In genomic region chr13:112606125-112607001, GRCh38 we compare ENCODE assay signal across 1 cellular context.
TF ChIP-seq lines count a peak whose summit lies in the region.

No MANE protein-coding gene starts in this region.

TF ChIP-seq in HepG2, 621 proteins besides CTCF, POLR2A, EP300 and RAD21 (continued from another document and continues in another):
- TF ChIP-seq NFAT5 (CRISPR knock-in tag; IDR thresholded peaks at IDR 0.05): no peak
- TF ChIP-seq ZSCAN22 (CRISPR knock-in tag; IDR thresholded peaks at IDR 0.05): no peak
- TF ChIP-seq ZNF446 (CRISPR knock-in tag; IDR thresholded peaks at IDR 0.05): no peak
- no peak for TF ChIP-seq THRA (CRISPR knock-in tag; IDR thresholded peaks at IDR 0.05; ENCODE audit: borderline replicate concordance)
- no peak for TF ChIP-seq E2F2 (CRISPR knock-in tag; IDR thresholded peaks at IDR 0.05; ENCODE audit: borderline replicate concordance)
- no peak for TF ChIP-seq AFF4 (CRISPR knock-in tag; IDR thresholded peaks at IDR 0.05)
- TF ChIP-seq ZNF710 (CRISPR knock-in tag; IDR thresholded peaks at IDR 0.05; ENCODE audit: borderline replicate concordance): no peak
- peak; percentile 57 for TF ChIP-seq ZFP36 (IDR thresholded peaks at IDR 0.05; ENCODE audit: borderline replicate concordance, low read depth, low read length, partially characterized antibody)
- TF ChIP-seq POGZ (CRISPR knock-in tag; IDR thresholded peaks at IDR 0.05): 0 out of 2 replicates have a peak, but pooled peaks have one; percentile 33
- TF ChIP-seq ZNF275 (CRISPR knock-in tag; IDR thresholded peaks at IDR 0.05; ENCODE audit: borderline replicate concordance): no peak
- TF ChIP-seq IRF9 (CRISPR knock-in tag; IDR thresholded peaks at IDR 0.05; ENCODE audit: borderline replicate concordance): no peak
- TF ChIP-seq KAT8 (CRISPR knock-in tag; IDR thresholded peaks at IDR 0.05): 0 out of 2 replicates have a peak, but pooled peaks have one; percentile 42
- peak; percentile 42; the same call in 1 of the 2 replicates for TF ChIP-seq SPEN (CRISPR knock-in tag; IDR thresholded peaks at IDR 0.05; ENCODE audit: low read depth)
- TF ChIP-seq NCOA1 (CRISPR knock-in tag; IDR thresholded peaks at IDR 0.05): no peak
- TF ChIP-seq IRF2 (CRISPR knock-in tag; IDR thresholded peaks at IDR 0.05): no peak
- no peak for TF ChIP-seq ZNF296 (CRISPR knock-in tag; conservative IDR thresholded peaks at IDR 0.05)
- no peak for TF ChIP-seq ZNF775 (CRISPR knock-in tag; IDR thresholded peaks at IDR 0.05; ENCODE audit: borderline replicate concordance)
- no peak for TF ChIP-seq ZNF274 (CRISPR knock-in tag; IDR thresholded peaks at IDR 0.05)
- peak; percentile 42; the same call in 1 of the 2 replicates for TF ChIP-seq ZGPAT (CRISPR knock-in tag; IDR thresholded peaks at IDR 0.05)
- no peak for TF ChIP-seq BCL6 (CRISPR knock-in tag; IDR thresholded peaks at IDR 0.05)
- no peak for TF ChIP-seq ZNF343 (CRISPR knock-in tag; IDR thresholded peaks at IDR 0.05)
- no peak for TF ChIP-seq ZNF784 (CRISPR knock-in tag; IDR thresholded peaks at IDR 0.05; ENCODE audit: borderline replicate concordance)
- TF ChIP-seq ZNF773 (CRISPR knock-in tag; IDR thresholded peaks at IDR 0.05; ENCODE audit: borderline replicate concordance): no peak
- TF ChIP-seq MBNL3 (CRISPR knock-in tag; conservative IDR thresholded peaks at IDR 0.05): no peak
- no peak for TF ChIP-seq ZFP36L1 (CRISPR knock-in tag; IDR thresholded peaks at IDR 0.05)
- TF ChIP-seq ZNF562 (CRISPR knock-in tag; IDR thresholded peaks at IDR 0.05; ENCODE audit: borderline replicate concordance): no peak
- TF ChIP-seq ZNF709 (CRISPR knock-in tag; IDR thresholded peaks at IDR 0.05): no peak
- TF ChIP-seq ZEB1 (IDR thresholded peaks at IDR 0.05; ENCODE audit: insufficient replicate concordance, low read depth): no peak
- TF ChIP-seq CREB1 (IDR thresholded peaks at IDR 0.05): no peak
- no peak for TF ChIP-seq CREB1 (CRISPR knock-in tag; IDR thresholded peaks at IDR 0.05)
- no peak for TF ChIP-seq CSRNP2 (CRISPR knock-in tag; conservative IDR thresholded peaks at IDR 0.05; ENCODE audit: low read depth)
- TF ChIP-seq FOXA3 (CRISPR knock-in tag; IDR thresholded peaks at IDR 0.05): no peak
- TF ChIP-seq ZSCAN21 (CRISPR knock-in tag; IDR thresholded peaks at IDR 0.05; ENCODE audit: borderline replicate concordance): no peak
- no peak for TF ChIP-seq ZNF530 (CRISPR knock-in tag; IDR thresholded peaks at IDR 0.05; ENCODE audit: low read depth)
- no peak for TF ChIP-seq RFX1 (IDR thresholded peaks at IDR 0.05)
- peak; percentile 58; the same call in 1 of the 2 replicates for TF ChIP-seq ZNF441 (CRISPR knock-in tag; IDR thresholded peaks at IDR 0.05; ENCODE audit: borderline replicate concordance)
- no peak for TF ChIP-seq ZNF354B (CRISPR knock-in tag; IDR thresholded peaks at IDR 0.05)
- peak; percentile 19; the same call in 1 of the 2 replicates for TF ChIP-seq ZFX (CRISPR knock-in tag; IDR thresholded peaks at IDR 0.05; ENCODE audit: low read depth)
